In the genomic region with DNA sequence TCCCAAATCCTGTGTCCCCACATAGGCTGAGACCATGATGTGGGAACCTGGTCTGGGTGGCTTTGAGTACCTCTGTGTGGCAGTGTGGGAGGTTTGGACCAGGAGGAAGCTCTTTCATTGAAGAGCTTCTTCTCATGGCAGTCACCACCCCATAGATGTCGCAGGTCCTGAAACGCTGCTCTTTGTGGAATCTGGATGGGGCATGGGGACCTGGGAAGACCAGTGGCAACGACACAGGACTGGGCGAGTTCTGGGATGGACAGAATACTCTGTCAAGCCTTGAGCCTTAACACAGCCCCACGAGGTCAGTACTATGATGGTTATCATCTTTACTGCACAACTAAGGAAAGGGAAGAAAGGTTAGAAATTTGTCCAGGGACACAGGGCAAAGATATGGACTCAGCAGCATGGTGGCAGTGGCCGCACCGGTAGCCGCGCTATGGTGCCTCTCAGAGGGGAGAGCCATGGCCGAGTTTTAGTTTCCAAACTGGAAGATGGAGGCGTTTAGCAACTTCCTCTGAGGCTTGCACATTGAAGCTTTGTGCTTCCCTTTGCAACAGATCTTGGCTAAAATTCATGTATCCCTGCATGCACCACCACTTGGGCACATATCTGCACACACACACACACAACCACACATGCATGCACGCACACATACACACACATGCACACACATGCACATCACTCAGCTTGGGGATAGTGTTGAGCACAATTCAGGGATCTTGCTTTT, we compare ENCODE assay signal across 21 cellular contexts.
"Had no signal": no experiment of that assay in that cellular context is flagged by ENCODE, and none has a peak within 500 bp of the region (broad histone marks: within the 10 kb centered on the region; RNA-seq: fewer than 3 reads in every experiment).

No MANE protein-coding gene starts in this region.

- H3K27ac Mint-ChIP-seq: activated CD8-positive, alpha-beta T cell treated with anti-CD3 and anti-CD28 coated beads, Interleukin-2, amount 10 ng/mL, durations not matched to agents 7 days and 5 days; activated naive CD4-positive, alpha-beta T cell treated with anti-CD3 and anti-CD28 coated beads, Interleukin-2, amount 10 ng/mL, durations not matched to agents 7 days and 5 days; activated T-cell treated with anti-CD3 and anti-CD28 coated beads, Interleukin-2, amount 50 U/mL, for 24 hours; mesothelial cell of epicardium; naive thymus-derived CD8-positive, alpha-beta T cell; neural progenitor cell; stimulated activated effector memory CD8-positive, alpha-beta T cell treated with anti-CD3 and anti-CD28 coated beads, Interleukin-12 subunit alpha, Interleukin-12 subunit beta, amount 100 ng/mL, for 72 hours had no signal

- H3K9ac ChIP-seq: neural progenitor cell had no signal

- H3K4me3 ChIP-seq: left ventricle myocardium inferior, neural progenitor cell, psoas muscle, stomach, vagina had no signal

- H3K4me2 ChIP-seq: neural progenitor cell had no signal

- H3K9me3 ChIP-seq: left ventricle myocardium inferior, psoas muscle, stomach, vagina had no signal

- H3K4me1 ChIP-seq: left ventricle myocardium inferior, neural progenitor cell, psoas muscle, stomach, vagina had no signal

- H3K4me1 Mint-ChIP-seq: mesothelial cell of epicardium had no signal

- H2AFZ ChIP-seq: neural progenitor cell had no signal

- H3K9me3 Mint-ChIP-seq: activated naive CD4-positive, alpha-beta T cell treated with anti-CD3 and anti-CD28 coated beads, Interleukin-2, amount 10 ng/mL, durations not matched to agents 7 days and 5 days; activated T-cell treated with anti-CD3 and anti-CD28 coated beads, Interleukin-2, amount 50 U/mL, for 24 hours; mesothelial cell of epicardium; neural progenitor cell; stimulated activated effector memory CD8-positive, alpha-beta T cell treated with anti-CD3 and anti-CD28 coated beads, Interleukin-12 subunit alpha, Interleukin-12 subunit beta, amount 100 ng/mL, for 72 hours had no signal

- H3K36me3 ChIP-seq: left ventricle myocardium inferior, neural progenitor cell, stomach, vagina had no signal

- H3K4me3 Mint-ChIP-seq: activated CD8-positive, alpha-beta T cell treated with anti-CD3 and anti-CD28 coated beads, Interleukin-2, amount 10 ng/mL, durations not matched to agents 7 days and 5 days; activated naive CD4-positive, alpha-beta T cell treated with anti-CD3 and anti-CD28 coated beads, Interleukin-2, amount 10 ng/mL, durations not matched to agents 7 days and 5 days; activated T-cell treated with anti-CD3 and anti-CD28 coated beads, Interleukin-2, amount 50 U/mL, for 24 hours; mesothelial cell of epicardium; naive thymus-derived CD8-positive, alpha-beta T cell; neural progenitor cell; stimulated activated effector memory CD8-positive, alpha-beta T cell treated with anti-CD3 and anti-CD28 coated beads, Interleukin-12 subunit alpha, Interleukin-12 subunit beta, amount 100 ng/mL, for 72 hours had no signal

- H3K27ac ChIP-seq: left ventricle myocardium inferior, neural progenitor cell, psoas muscle, stomach, vagina had no signal

- DNase-seq: activated CD4-positive, alpha-beta T cell treated with anti-CD3 and anti-CD28 coated beads for 1 hour; activated CD4-positive, alpha-beta T cell treated with anti-CD3 and anti-CD28 coated beads, Interleukin-2, amount 50 U/mL, for 1 hour; activated CD8-positive, alpha-beta T cell treated with anti-CD3 and anti-CD28 coated beads, Interleukin-2, amount 10 ng/mL, durations not matched to agents 7 days and 5 days; activated naive CD4-positive, alpha-beta T cell treated with anti-CD3 and anti-CD28 coated beads, Interleukin-2, amount 10 ng/mL, durations not matched to agents 7 days and 5 days; activated T-cell treated with anti-CD3 and anti-CD28 coated beads, Interleukin-2, amount 50 U/mL, for 24 hours; dermis blood vessel endothelial cell; effector CD8-positive, alpha-beta T cell; foreskin melanocyte; left ventricle myocardium inferior; naive thymus-derived CD8-positive, alpha-beta T cell; psoas muscle; right cardiac atrium; stimulated activated CD4-positive, alpha-beta T cell treated with anti-CD3 and anti-CD28 coated beads, Interleukin-2, amount 100 ng/mL, for 24 hours; stomach; T-helper 1 cell; trophoblast cell had no signal

- FAIRE-seq: TTC549 had no signal

- H3K36me3 Mint-ChIP-seq: activated naive CD4-positive, alpha-beta T cell treated with anti-CD3 and anti-CD28 coated beads, Interleukin-2, amount 10 ng/mL, durations not matched to agents 7 days and 5 days; mesothelial cell of epicardium; naive thymus-derived CD8-positive, alpha-beta T cell; neural progenitor cell; stimulated activated effector memory CD8-positive, alpha-beta T cell treated with anti-CD3 and anti-CD28 coated beads, Interleukin-12 subunit alpha, Interleukin-12 subunit beta, amount 100 ng/mL, for 72 hours had no signal

- H3K27me3 ChIP-seq: neural progenitor cell, vagina had no signal

- ATAC-seq: activated CD8-positive, alpha-beta T cell treated with anti-CD3 and anti-CD28 coated beads, Interleukin-2, amount 10 ng/mL, durations not matched to agents 7 days and 5 days; naive thymus-derived CD8-positive, alpha-beta T cell; right cardiac atrium; stimulated activated effector memory CD8-positive, alpha-beta T cell treated with anti-CD3 and anti-CD28 coated beads, Interleukin-12 subunit alpha, Interleukin-12 subunit beta, amount 100 ng/mL, for 72 hours had no signal
